8 cellular contexts compared by ENCODE assay signal in the genomic region with DNA sequence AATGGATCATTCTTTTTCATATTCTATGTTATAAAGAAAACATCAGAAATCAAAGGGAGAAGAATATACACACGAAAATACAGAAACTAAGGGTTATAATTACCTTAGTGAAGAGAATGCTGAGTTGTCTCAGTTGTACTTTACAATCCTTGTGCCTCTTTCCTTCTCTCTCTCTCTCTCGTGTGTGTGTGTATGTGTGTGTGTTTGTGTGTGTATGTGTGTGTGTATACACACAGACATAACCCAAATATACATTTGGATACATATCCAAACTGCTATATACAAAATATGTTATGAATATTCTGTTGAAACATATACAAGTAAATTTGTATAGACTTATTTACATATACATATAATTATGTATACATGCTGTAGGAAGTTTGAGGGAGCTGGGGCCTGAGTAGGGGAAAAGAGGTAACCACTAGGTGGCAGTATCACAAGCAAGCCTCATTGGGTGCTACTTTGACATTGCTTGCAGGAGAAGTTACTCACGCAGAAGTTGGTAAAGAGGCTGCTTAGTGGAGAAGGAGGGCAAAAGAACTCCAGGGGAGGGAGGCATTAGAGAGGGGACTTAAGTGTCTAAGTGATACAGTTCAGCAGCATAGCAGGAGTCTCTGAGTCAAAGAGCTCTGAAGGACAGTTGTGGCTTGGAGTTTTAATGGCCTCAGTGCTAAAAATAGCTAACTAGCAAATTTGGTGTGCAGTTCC.
DNase-seq lines count a peak whose midpoint lies in the region; ATAC-seq, FAIRE-seq and TF ChIP-seq lines count a peak whose summit lies in the region.

No MANE protein-coding gene starts in this region.

- H3K4me1 Mint-ChIP-seq in HFFc6 (ENCODE audit: low read depth), result no peaks in the 10 kb centered on the region
- no peaks in the 10 kb centered on the region for H3K4me1 Mint-ChIP-seq in chondrocyte (ENCODE audit: low read depth)
- H3K4me1 Mint-ChIP-seq in CD4-positive, alpha-beta T cell (ENCODE audit: low read depth), result no peaks in the 10 kb centered on the region

- H3K27ac ChIP-seq in stomach, result no peak overlapping the region
- no peak overlapping the region for H3K27ac ChIP-seq in CD4-positive, alpha-beta T cell (ENCODE audit: low read depth, low read length)

- no peak overlapping the region for H3K27ac Mint-ChIP-seq in HFFc6
- no peak overlapping the region for H3K27ac Mint-ChIP-seq in chondrocyte (ENCODE audit: unreplicated experiment)
- H3K27ac Mint-ChIP-seq in CD4-positive, alpha-beta T cell, result no peak overlapping the region

- CTCF ChIA-PET in CD4-positive, alpha-beta T cell (lab: Charles Lee), result no interaction called here

- peaks cover 0 to 18% (median 11%) of the 10 kb centered on the region in 4 donors for H3K9me3 ChIP-seq in stomach
- H3K9me3 ChIP-seq in CD4-positive, alpha-beta T cell (ENCODE audit: control insufficient read depth, low read length), result peaks cover 7% of the 10 kb centered on the region

- peaks cover 42% of the 10 kb centered on the region for H3K9me3 Mint-ChIP-seq in HFFc6
- peaks cover 20% of the 10 kb centered on the region for H3K9me3 Mint-ChIP-seq in chondrocyte (ENCODE audit: low read depth)
- H3K9me3 Mint-ChIP-seq in CD4-positive, alpha-beta T cell, result peaks cover 13% of the 10 kb centered on the region

- H3K27me3 Mint-ChIP-seq in HFFc6 (ENCODE audit: insufficient read depth), result no peaks in the 10 kb centered on the region
- no peaks in the 10 kb centered on the region for H3K27me3 Mint-ChIP-seq in chondrocyte (ENCODE audit: low read depth)
- no peaks in the 10 kb centered on the region for H3K27me3 Mint-ChIP-seq in CD4-positive, alpha-beta T cell

- TF ChIP-seq CTCF in HFFc6 (IDR thresholded peaks at IDR 0.05), result peak; percentile 45; the same call in 1 of the 2 replicates
- TF ChIP-seq CTCF in chondrocyte (IDR thresholded peaks at IDR 0.05), result peak; percentile 75
- TF ChIP-seq CTCF in stomach (IDR thresholded peaks at IDR 0.05), result peak in 3 of 7 experiments; percentile 30 to 51 (median 50)
- no peak for TF ChIP-seq CTCF in CD4-positive, alpha-beta T cell (IDR thresholded peaks at IDR 0.05)

- no peaks in the 10 kb centered on the region for H3K27me3 ChIP-seq in stomach
- no peaks in the 10 kb centered on the region for H3K27me3 ChIP-seq in CD4-positive, alpha-beta T cell (ENCODE audit: control insufficient read depth, insufficient read depth, low read length)

- H3K36me3 ChIP-seq in stomach, result no peaks in the 10 kb centered on the region

- TF ChIP-seq POLR2A in GM12891 (IDR thresholded peaks at IDR 0.05; ENCODE audit: low read depth, low read length) (no peak), stomach (IDR thresholded peaks at IDR 0.05) (no peak)

- no peak overlapping the region for H3K4me3 Mint-ChIP-seq in HFFc6
- H3K4me3 Mint-ChIP-seq in chondrocyte (ENCODE audit: unreplicated experiment), result no peak overlapping the region
- H3K4me3 Mint-ChIP-seq in CD4-positive, alpha-beta T cell, result no peak overlapping the region

- 38 to 46% (median 44%) methylated on average over 3 of the region's 3 CpGs for WGBS in stomach, 5 donors

- H3K4me1 ChIP-seq in stomach, result no peaks in the 10 kb centered on the region

- POLR2A ChIA-PET in CD4-positive, alpha-beta T cell (lab: Charles Lee), result no interaction called here

- intact Hi-C loops in stomach (cut with DNase I; ENCODE audit: low total_unique reads), result no loop called here
- intact Hi-C loops in CD4-positive, alpha-beta T cell (cut with DNase I, micrococcal nuclease), result no loop called here

- DNase-seq in GM12891 (ENCODE audit: insufficient read length, low spot score) (peak; percentile 21), HFFc6 (no peak), NCI-H1092 treated with DMSO at 0.1 percent for 48 hours (lab: John Stamatoyannopoulos, UW) (peak; percentile 2), chondrocyte (ENCODE audit: low spot score) (no peak), stomach (peak; percentile 36), activated gamma-delta T cell treated with Interleukin-2 at 50 U/mL for 16 hours (no peak)
- DNase-seq in CD4-positive, alpha-beta T cell, result no peak

- peak; percentile 47 for FAIRE-seq in GM12891 (lab: Jason Lieb, UNC)

- TF ChIP-seq EP300 in stomach (IDR thresholded peaks at IDR 0.05), result no peak

- H3K4me3 ChIP-seq in stomach, result no peak overlapping the region

- ATAC-seq in HG02840 (IDR thresholded peaks at IDR 0.05; ENCODE audit: low FRiP score, unreplicated experiment), result no peak
- no peak for ATAC-seq in CD4-positive, alpha-beta T cell (ENCODE audit: poor library complexity)

- no peaks in the 10 kb centered on the region for H3K36me3 Mint-ChIP-seq in HFFc6 (ENCODE audit: low read depth)
- H3K36me3 Mint-ChIP-seq in chondrocyte (ENCODE audit: low read depth), result peaks cover 1% of the 10 kb centered on the region
- no peaks in the 10 kb centered on the region for H3K36me3 Mint-ChIP-seq in CD4-positive, alpha-beta T cell (ENCODE audit: low read depth)

TF ChIP-seq in GM12891, 5 proteins besides CTCF, POLR2A, EP300 and RAD21:
- no peak for TF ChIP-seq POU2F2 (IDR thresholded peaks at IDR 0.05; ENCODE audit: low read depth, low read length)
- TF ChIP-seq PAX5 (IDR thresholded peaks at IDR 0.05; ENCODE audit: insufficient read depth, low read length, severe bottlenecking), result no peak
- no peak for TF ChIP-seq POLR2AphosphoS5 (IDR thresholded peaks at IDR 0.05; ENCODE audit: low read depth, low read length)
- TF ChIP-seq SPI1 (IDR thresholded peaks at IDR 0.05; ENCODE audit: low read depth, low read length), result no peak
- TF ChIP-seq TAF1 (IDR thresholded peaks at IDR 0.05; ENCODE audit: low read depth, low read length), result no peak

Comparison
In these comparisons a context has a peak if more than half of its experiments do, and no peak if none do; other contexts are left out.
1. DNase-seq: peak in GM12891 (single experiment), NCI-H1092 treated with DMSO at 0.1 percent for 48 hours (single experiment) and stomach (single experiment); none in HFFc6 (single experiment), chondrocyte (single experiment), activated gamma-delta T cell treated with Interleukin-2 at 50 U/mL for 16 hours (single experiment) and CD4-positive, alpha-beta T cell (0 of 10).